26 cellular contexts compared by ENCODE assay signal in the genomic region with DNA sequence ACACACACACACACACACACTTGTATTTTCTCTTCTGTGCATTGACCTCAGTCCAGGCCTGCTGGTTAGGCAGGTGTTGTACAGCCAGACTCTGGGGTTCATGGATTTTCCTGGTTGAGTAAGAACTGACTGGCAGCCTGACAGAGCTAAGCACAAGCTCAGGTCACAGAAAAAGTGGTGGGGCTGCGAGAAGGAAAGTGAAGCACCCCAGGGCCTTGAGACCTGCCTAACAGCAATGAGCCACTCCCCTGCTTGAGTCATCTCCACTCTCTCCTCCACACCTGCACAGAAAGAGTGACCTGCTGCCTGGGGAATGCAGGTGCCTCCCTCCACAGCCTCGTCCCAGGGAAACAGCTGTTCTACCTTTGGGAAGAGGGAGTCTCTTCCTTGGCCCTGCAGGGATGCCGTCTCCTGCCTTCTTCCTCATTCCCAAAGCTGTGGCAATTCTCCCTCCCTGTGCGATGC.
DNase-seq lines count a peak whose midpoint lies in the region; ATAC-seq, FAIRE-seq and TF ChIP-seq lines count a peak whose summit lies in the region.
"Had no signal": no experiment of that assay in that cellular context is flagged by ENCODE, and none has a peak within 500 bp of the region (broad histone marks: within the 10 kb centered on the region; RNA-seq: fewer than 3 reads in every experiment).

No MANE protein-coding gene starts in this region.

- H3K56ac ChIP-seq in H1 (replicated peaks; ENCODE audit: insufficient read length, low read depth, low read length) = no peak overlapping the region

- no peaks in the 10 kb centered on the region for H4K20me1 ChIP-seq in H1 (replicated peaks in 1 of 2; ENCODE audit: control insufficient read depth in 1 of 2, insufficient read depth in 2 of 2, low read length in 2 of 2)

- H3K27me3 ChIP-seq in H1 (replicated peaks in 1 of 4; ENCODE audit: control insufficient read depth in 3 of 4, extremely low read depth in 1 of 4, insufficient read depth in 3 of 4, low read length in 3 of 4) (0 out of 7 replicates have a peak, but pooled peaks cover 0 to 4% (median 0%) of the 10 kb centered on the region in 4 experiments), left lung (no peaks in the 10 kb centered on the region), stomach (no peaks in the 10 kb centered on the region)

- H3K4me3 ChIP-seq in H1 (ENCODE audit: extremely low read depth in 1 of 4, insufficient read depth in 2 of 4, low read depth in 3 of 4, low read length in 4 of 4) (no peak overlapping the region), left lung (no peak overlapping the region), stomach (no peak overlapping the region)
- H3K4me3 ChIP-seq: K562 had no signal

- H3K4me1 ChIP-seq in H1 (replicated peaks in 1 of 4; ENCODE audit: control insufficient read depth in 3 of 4, insufficient read depth in 4 of 4, low read length in 3 of 4) (peaks cover 3 to 18% (median 7%) of the 10 kb centered on the region in 4 experiments; a peak in 6 of 7 replicates), left lung (peaks cover 7 to 9% of the 10 kb centered on the region in 2 donors), stomach (peaks cover 11 to 16% (median 13%) of the 10 kb centered on the region in 4 donors)

- DNase-seq in LoVo (ENCODE audit: low spot score) (peak; percentile 85), H1 (ENCODE audit: low read depth in 1 of 2, low spot score in 2 of 2) (no peak), left lung (peak in 1 of 2 donors; percentile 48), stomach (peak; percentile 49), NCI-H524 treated with DMSO at 0.1 percent for 48 hours (lab: John Stamatoyannopoulos, UW) (no peak), NCI-H345 (lab: John Stamatoyannopoulos, UW) (no peak), cerebellum (ENCODE audit: low spot score) (no peak), pons (ENCODE audit: low spot score) (no peak)
- DNase-seq: activated CD4-positive, alpha-beta T cell treated with anti-CD3 and anti-CD28 coated beads for 48 hours; activated CD8-positive, alpha-beta memory T cell treated with anti-CD3 and anti-CD28 coated beads, Interleukin-2, amount 50 U/mL, for 4 hours; activated gamma-delta T cell treated with Interleukin-2 at 50 U/mL for 16 hours; CD4-positive, CD25-positive, alpha-beta regulatory T cell; central memory CD4-positive, alpha-beta T cell; DMS153; H7; MV-4-11; natural killer cell; NCI-H1930; NCI-H446; SHP77; stimulated activated CD4-positive, alpha-beta T cell treated with anti-CD3 and anti-CD28 coated beads, Interleukin-12 subunit alpha, Interleukin-12 subunit beta, amount 100 ng/mL, for 4 hours; stimulated activated CD8-positive, alpha-beta memory T cell treated with anti-CD3 and anti-CD28 coated beads, Interleukin-4, amount 100 ng/mL, for 48 hours; substantia nigra; T-cell had no signal

- no peak overlapping the region for H3K27ac ChIP-seq in H1 (ENCODE audit: low read depth, low read length)
- H3K27ac ChIP-seq in left lung = no peak overlapping the region
- H3K27ac ChIP-seq in stomach = peak overlapping the region in 2 of 5 donors; percentile 37 to 51

- 76% methylated on average over 4 of the region's 4 CpGs; no CpG with 5 or more reads in 1 of the 2 experiments for WGBS in H1 (ENCODE audit: extremely low coverage in 1 of 2, insufficient coverage in 1 of 2, insufficient read length in 1 of 2, insufficient replicate concordance in 2 of 2, low coverage in 1 of 2, low lambda C conversion rate in 2 of 2, missing lambda C conversion rate in 1 of 2), 2 experiments
- WGBS in stomach, 5 donors = 69 to 84% (median 77%) methylated on average over 3 to 4 of the region's 4 CpGs

- H2BK5ac ChIP-seq in H1 (ENCODE audit: low read depth, low read length) = no peak overlapping the region

- no peak overlapping the region for H3K4ac ChIP-seq in H1 (replicated peaks; ENCODE audit: insufficient read length, low read depth, low read length)

- peak overlapping the region; percentile 47; the same call in 1 of the 2 replicates for H2AK5ac ChIP-seq in H1 (ENCODE audit: low read depth, low read length)

- TF ChIP-seq POLR2A in H1 (IDR thresholded peaks at IDR 0.05; ENCODE audit: control extremely low read depth in 1 of 2, low read depth in 2 of 2, low read length in 2 of 2) = no peak
- TF ChIP-seq POLR2A in stomach (IDR thresholded peaks at IDR 0.05) = no peak

- no peak overlapping the region for H3K14ac ChIP-seq in H1 (ENCODE audit: insufficient read length)

- H3K4me2 ChIP-seq in H1 (ENCODE audit: insufficient read depth in 1 of 2, low read depth in 2 of 2, low read length in 2 of 2) = no peak overlapping the region

- H4K5ac ChIP-seq in H1 (ENCODE audit: insufficient read length, low read depth, low read length) = no peak overlapping the region

- H2BK120ac ChIP-seq in H1 (replicated peaks; ENCODE audit: low read depth, low read length) = no peak overlapping the region

- TF ChIP-seq CTCF in H1 (IDR thresholded peaks at IDR 0.05; ENCODE audit: control extremely low read depth in 1 of 3, insufficient read depth in 1 of 3, low read depth in 1 of 3, low read length in 3 of 3) (no peak), left lung (IDR thresholded peaks at IDR 0.05) (no peak), stomach (IDR thresholded peaks at IDR 0.05) (no peak)

- H3K79me2 ChIP-seq in H1 (ENCODE audit: control insufficient read depth in 1 of 2, insufficient read depth in 2 of 2, low read length in 2 of 2) = no peaks in the 10 kb centered on the region

- H2BK20ac ChIP-seq in H1 (ENCODE audit: low read length) = no peak overlapping the region

- no peak for FAIRE-seq in H1 (lab: Jason Lieb, UNC)
- FAIRE-seq: GM12891, K562 had no signal

- no peak for TF ChIP-seq EP300 in H1 (IDR thresholded peaks at IDR 0.05; ENCODE audit: borderline replicate concordance in 1 of 2, low read depth in 2 of 2, low read length in 2 of 2)
- TF ChIP-seq EP300 in stomach (IDR thresholded peaks at IDR 0.05) = no peak

- no peak overlapping the region for H3K18ac ChIP-seq in H1 (ENCODE audit: extremely low read depth, low read length)

- H3K9me3 ChIP-seq in H1 (ENCODE audit: insufficient read depth in 2 of 2, low read depth in 1 of 2, low read length in 1 of 2) = no peaks in the 10 kb centered on the region
- H3K9me3 ChIP-seq in left lung = no peaks in the 10 kb centered on the region
- H3K9me3 ChIP-seq in stomach = no peaks in the 10 kb centered on the region

- H3K36me3 ChIP-seq in H1 (ENCODE audit: control insufficient read depth in 2 of 4, insufficient read depth in 4 of 4, low read length in 3 of 4) = no peaks in the 10 kb centered on the region
- H3K36me3 ChIP-seq in left lung = no peaks in the 10 kb centered on the region
- no peaks in the 10 kb centered on the region for H3K36me3 ChIP-seq in stomach

- H4K8ac ChIP-seq in H1 (ENCODE audit: extremely low read depth, insufficient read depth, low read length) = no peak overlapping the region

- no peaks in the 10 kb centered on the region for H3K23me2 ChIP-seq in H1 (ENCODE audit: low read depth, low read length)

- POLR2A ChIA-PET in H1 (lab: Charles Lee; ENCODE audit: partially characterized antibody) = no interaction called here

- no peaks in the 10 kb centered on the region for H3K79me1 ChIP-seq in H1 (ENCODE audit: low read depth, low read length)

- no peak overlapping the region for H2AFZ ChIP-seq in H1 (ENCODE audit: low read length)

- H4K91ac ChIP-seq in H1 (replicated peaks; ENCODE audit: insufficient read length, low read length) = peak overlapping the region; percentile 20

- peak; percentile 81 for ATAC-seq in left lung
- ATAC-seq: K562, natural killer cell, T-cell had no signal

- H2BK15ac ChIP-seq in H1 (ENCODE audit: low read length) = peak overlapping the region; percentile 75

- H3K9ac ChIP-seq in H1 (replicated peaks in 1 of 4; ENCODE audit: extremely low read depth in 1 of 4, low read depth in 3 of 4, low read length in 3 of 4) = no peak overlapping the region

- intact Hi-C loops in left lung (cut with DNase I) = no loop called here
- intact Hi-C loops in stomach (cut with DNase I; ENCODE audit: low total_unique reads) = no loop called here

- no peak for TF ChIP-seq RAD21 in H1 (IDR thresholded peaks at IDR 0.05 in 1 of 2, conservative IDR thresholded peaks at IDR 0.05 in 1 of 2; ENCODE audit: low read depth in 2 of 2, low read length in 2 of 2)

- CTCF ChIA-PET in H1 (lab: Charles Lee; ENCODE audit: partially characterized antibody) = interaction anchor here (0.6 to 6.5 kb wide), 10 partner anchors 9 to 160 kb away, joined by 3 to 41 read pairs (median 4); no protein-coding TSS in a partner anchor

- no peak overlapping the region; the same call in 1 of the 2 replicates for H2BK12ac ChIP-seq in H1 (ENCODE audit: low read depth, low read length)

- no peak overlapping the region for H3K23ac ChIP-seq in H1 (ENCODE audit: insufficient read length)

TF ChIP-seq in H1, 55 proteins besides CTCF, POLR2A, EP300 and RAD21:
- TF ChIP-seq GABPA (IDR thresholded peaks at IDR 0.05; ENCODE audit: borderline replicate concordance, insufficient read depth, low read length) = no peak
- TF ChIP-seq BCL11A (IDR thresholded peaks at IDR 0.05; ENCODE audit: low read depth in 2 of 2, low read length in 2 of 2) = no peak
- no peak for TF ChIP-seq NANOG (IDR thresholded peaks at IDR 0.05; ENCODE audit: insufficient read depth, low read depth, low read length, poor library complexity, severe bottlenecking)
- no peak for TF ChIP-seq SIN3A (conservative IDR thresholded peaks at IDR 0.05 in 1 of 2, IDR thresholded peaks at IDR 0.05 in 1 of 2; ENCODE audit: low read depth in 1 of 2, low read length in 2 of 2)
- TF ChIP-seq SP4 (IDR thresholded peaks at IDR 0.05; ENCODE audit: low read length) = no peak
- no peak for TF ChIP-seq MAFK (IDR thresholded peaks at IDR 0.05; ENCODE audit: low read depth, low read length)
- no peak for TF ChIP-seq CTBP2 (IDR thresholded peaks at IDR 0.05; ENCODE audit: borderline replicate concordance, insufficient read depth, insufficient read length, low read length)
- no peak for TF ChIP-seq CREB1 (IDR thresholded peaks at IDR 0.05)
- no peak for TF ChIP-seq KDM4A (IDR thresholded peaks at IDR 0.05; ENCODE audit: low read depth, low read length, severe bottlenecking)
- no peak for TF ChIP-seq JUND (IDR thresholded peaks at IDR 0.05; ENCODE audit: low read length)
- no peak for TF ChIP-seq CHD2 (IDR thresholded peaks at IDR 0.05; ENCODE audit: low read length)
- TF ChIP-seq SP2 (IDR thresholded peaks at IDR 0.05; ENCODE audit: low read length) = no peak
- no peak for TF ChIP-seq GTF2F1 (IDR thresholded peaks at IDR 0.05; ENCODE audit: borderline replicate concordance, low read depth, low read length)
- TF ChIP-seq SRF (IDR thresholded peaks at IDR 0.05; ENCODE audit: low read depth, low read length) = no peak
- no peak for TF ChIP-seq EZH2 (IDR thresholded peaks at IDR 0.05; ENCODE audit: low read depth, low read length, severe bottlenecking)
TF ChIP-seq in H1: peak in this region for 0.

Comparison
In these comparisons a context has a peak if more than half of its experiments do, and no peak if none do; other contexts are left out.
1. DNase-seq: peak in LoVo (single experiment) and stomach (single experiment); none in H1 (0 of 2), NCI-H524 treated with DMSO at 0.1 percent for 48 hours (single experiment), NCI-H345 (single experiment), cerebellum (single experiment) and pons (single experiment).